ENCODE assay signal across 8 cellular contexts in the genomic region with DNA sequence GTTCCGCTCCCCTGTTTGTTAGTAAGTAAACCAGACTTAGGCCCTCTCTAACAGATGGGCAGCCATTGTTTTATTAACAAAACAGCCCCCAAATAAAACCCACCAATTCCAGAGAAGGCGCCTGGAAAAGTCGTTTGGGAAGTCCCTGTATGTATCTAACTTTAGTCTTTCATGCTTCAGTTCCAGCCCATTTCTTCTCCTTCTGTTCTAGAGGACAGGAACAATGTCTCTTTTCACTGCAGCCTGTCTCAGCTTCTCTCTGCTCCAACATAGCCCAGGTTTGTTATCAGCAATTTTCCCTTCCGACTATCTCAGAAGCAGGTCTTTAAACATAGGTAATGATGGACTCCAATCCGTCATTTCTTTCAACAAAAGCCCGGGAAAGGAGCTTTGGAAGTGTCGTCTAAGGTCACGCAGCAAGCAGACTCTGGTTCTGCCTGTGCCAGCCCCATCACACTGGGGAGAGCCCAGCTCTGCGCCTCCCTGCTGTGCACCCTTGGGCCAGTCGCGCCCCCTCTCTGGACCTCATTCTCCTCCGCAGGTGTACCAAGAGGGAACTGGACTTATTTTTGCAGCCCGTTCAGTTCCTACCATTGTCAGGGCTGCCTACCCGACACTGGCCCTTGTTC. TPM values are rescaled to one million over a fixed set of nuclear protein-coding genes. Genes with fewer than 3 reads are reported as not detected.
A peak's percentile ranks its signal among the peaks of the same experiment; 100 is the strongest.
DNase-seq lines count a peak whose midpoint lies in the region; ATAC-seq, FAIRE-seq and TF ChIP-seq lines count a peak whose summit lies in the region.

No MANE protein-coding gene starts in this region.

- 16 to 20% (median 16%) methylated on average over 14 of the region's 14 CpGs for WGBS in small intestine, 3 donors

- peak; percentile 62 for DNase-seq in GM23338 (ENCODE audit: low spot score)
- no peak for DNase-seq in left ventricle myocardium inferior
- no peak for DNase-seq in small intestine
- no peak for DNase-seq in NCI-H526 treated with DMSO at 0.1 percent for 48 hours (lab: John Stamatoyannopoulos, UW)
- DNase-seq in stimulated activated CD4-positive, alpha-beta T cell treated with anti-CD3 and anti-CD28 coated beads, Interleukin-4, amount 100 ng/mL, for 1 hour = no peak

- peak overlapping the region; percentile 68 for H3K9ac ChIP-seq in SU-DHL-6 (ENCODE audit: low read length)

- no peak for TF ChIP-seq CTCF in GM23338 (conservative IDR thresholded peaks at IDR 0.05; ENCODE audit: low read depth in 2 of 2)
- TF ChIP-seq CTCF in SU-DHL-6 (IDR thresholded peaks at IDR 0.05; ENCODE audit: insufficient read depth, low read length, poor library complexity, severe bottlenecking) = no peak
- no peak for TF ChIP-seq CTCF in left ventricle myocardium inferior (IDR thresholded peaks at IDR 0.05; ENCODE audit: borderline replicate concordance)

- H3K4me2 ChIP-seq in GM23338 = peak overlapping the region; percentile 93
- H3K4me2 ChIP-seq in SU-DHL-6 (ENCODE audit: low read depth, low read length, poor library complexity, severe bottlenecking) = peak overlapping the region; percentile 89

- peak overlapping the region; percentile 94 for H3K27ac Mint-ChIP-seq in GM23338

- H3K4me3 ChIP-seq in GM23338 (peak overlapping the region; percentile 93), SU-DHL-6 (ENCODE audit: insufficient read depth, low read length, poor library complexity, severe bottlenecking) (peak overlapping the region; percentile 88), left ventricle myocardium inferior (peak overlapping the region; percentile 91), small intestine (ENCODE audit: low read depth in 1 of 2, low read length in 2 of 2) (peak overlapping the region; percentile 28 to 74)

- H3K9me2 ChIP-seq in GM23338 (ENCODE audit: insufficient read depth) = no peaks in the 10 kb centered on the region
- no peaks in the 10 kb centered on the region for H3K9me2 ChIP-seq in SU-DHL-6 (replicated peaks; ENCODE audit: insufficient read depth, low read length)

- H3K27me3 Mint-ChIP-seq in GM23338 (ENCODE audit: insufficient read depth, low read depth, poor library complexity) = peaks cover 16% of the 10 kb centered on the region

- peaks cover 20% of the 10 kb centered on the region; the same call in 1 of the 2 replicates for H3K4me1 ChIP-seq in GM23338 (ENCODE audit: insufficient read depth)
- peaks cover 27% of the 10 kb centered on the region for H3K4me1 ChIP-seq in left ventricle myocardium inferior
- no peaks in the 10 kb centered on the region for H3K4me1 ChIP-seq in small intestine (ENCODE audit: control insufficient read depth in 2 of 2, insufficient read depth in 1 of 2, low read depth in 1 of 2, low read length in 1 of 2)

- H4K20me1 ChIP-seq in GM23338 (replicated peaks; ENCODE audit: insufficient read depth) (peaks cover 5% of the 10 kb centered on the region; the same call in 1 of the 2 replicates), SU-DHL-6 (ENCODE audit: low read depth, low read length) (no peaks in the 10 kb centered on the region)

- no peak for FAIRE-seq in small intestine (lab: Jason Lieb, UNC)

- H2AFZ ChIP-seq in GM23338 (0 out of 2 replicates have a peak overlapping the region, but pooled peaks have one; percentile 63), SU-DHL-6 (ENCODE audit: low read depth, low read length, severe bottlenecking) (no peak overlapping the region)

- peaks cover 15% of the 10 kb centered on the region for H3F3A ChIP-seq in GM23338 (replicated peaks; ENCODE audit: low read depth)
- peaks cover 28% of the 10 kb centered on the region for H3F3A ChIP-seq in SU-DHL-6 (ENCODE audit: insufficient read depth)

- H3K27ac ChIP-seq in GM23338 (ENCODE audit: low read depth) (peak overlapping the region; percentile 2; the same call in 1 of the 2 replicates), SU-DHL-6 (ENCODE audit: low read depth, low read length) (peak overlapping the region; percentile 76), left ventricle myocardium inferior (replicated peaks) (peak overlapping the region; percentile 83), small intestine (ENCODE audit: low read depth in 1 of 2, low read length in 1 of 2) (peak overlapping the region in 1 of 2 donors; percentile 96)

- H3K4me3 Mint-ChIP-seq in GM23338 = peak overlapping the region; percentile 94

- intact Hi-C loops in left ventricle myocardium inferior (cut with micrococcal nuclease) = no loop called here

- no peaks in the 10 kb centered on the region for H3K27me3 ChIP-seq in GM23338 (ENCODE audit: insufficient read depth)
- no peaks in the 10 kb centered on the region for H3K27me3 ChIP-seq in SU-DHL-6 (ENCODE audit: low read length)
- H3K27me3 ChIP-seq in left ventricle myocardium inferior (ENCODE audit: low read depth) = no peaks in the 10 kb centered on the region
- H3K27me3 ChIP-seq in small intestine (ENCODE audit: control insufficient read depth in 2 of 2, insufficient read depth in 2 of 2, low read length in 2 of 2) = no peaks in the 10 kb centered on the region

- no peaks in the 10 kb centered on the region for H3K9me3 Mint-ChIP-seq in GM23338

- peaks cover 20% of the 10 kb centered on the region for H3K36me3 Mint-ChIP-seq in GM23338 (ENCODE audit: low read depth)

- H3K36me3 ChIP-seq in GM23338 (ENCODE audit: insufficient read depth) (no peaks in the 10 kb centered on the region), SU-DHL-6 (ENCODE audit: low read length) (no peaks in the 10 kb centered on the region), left ventricle myocardium inferior (no peaks in the 10 kb centered on the region), small intestine (ENCODE audit: control insufficient read depth in 2 of 2, insufficient read depth in 2 of 2, low read length in 2 of 2) (no peaks in the 10 kb centered on the region)

- no peaks in the 10 kb centered on the region; the same call in 1 of the 2 replicates for H3K79me2 ChIP-seq in GM23338 (replicated peaks; ENCODE audit: insufficient read depth)
- H3K79me2 ChIP-seq in SU-DHL-6 (ENCODE audit: insufficient read depth, low read length) = peaks cover 17% of the 10 kb centered on the region

- ATAC-seq in GM23338 = peak; percentile 16
- ATAC-seq in HG03442 (IDR thresholded peaks at IDR 0.05; ENCODE audit: unreplicated experiment) = no peak
- no peak for ATAC-seq in HG03521 (IDR thresholded peaks at IDR 0.05; ENCODE audit: unreplicated experiment)

- H3K9me3 ChIP-seq in SU-DHL-6 (ENCODE audit: insufficient read depth, low read length) (no peaks in the 10 kb centered on the region), left ventricle myocardium inferior (replicated peaks) (no peaks in the 10 kb centered on the region), small intestine (ENCODE audit: control insufficient read depth, low read depth) (no peaks in the 10 kb centered on the region)

- H3K4me1 Mint-ChIP-seq in GM23338 = peaks cover 41% of the 10 kb centered on the region

TF ChIP-seq in GM23338, 12 proteins besides CTCF, POLR2A, EP300 and RAD21:
- TF ChIP-seq EZH2phosphoT487 (IDR thresholded peaks at IDR 0.05; ENCODE audit: unreplicated experiment) (no peak), ZNF114 (CRISPR knock-in tag; IDR thresholded peaks at IDR 0.05) (no peak), STAT1 (IDR thresholded peaks at IDR 0.05; ENCODE audit: unreplicated experiment) (no peak), NANOG (IDR thresholded peaks at IDR 0.05; ENCODE audit: borderline replicate concordance) (no peak), EZH2 (IDR thresholded peaks at IDR 0.05; ENCODE audit: low read depth, unreplicated experiment) (no peak)
- TF ChIP-seq, protein P1, sequence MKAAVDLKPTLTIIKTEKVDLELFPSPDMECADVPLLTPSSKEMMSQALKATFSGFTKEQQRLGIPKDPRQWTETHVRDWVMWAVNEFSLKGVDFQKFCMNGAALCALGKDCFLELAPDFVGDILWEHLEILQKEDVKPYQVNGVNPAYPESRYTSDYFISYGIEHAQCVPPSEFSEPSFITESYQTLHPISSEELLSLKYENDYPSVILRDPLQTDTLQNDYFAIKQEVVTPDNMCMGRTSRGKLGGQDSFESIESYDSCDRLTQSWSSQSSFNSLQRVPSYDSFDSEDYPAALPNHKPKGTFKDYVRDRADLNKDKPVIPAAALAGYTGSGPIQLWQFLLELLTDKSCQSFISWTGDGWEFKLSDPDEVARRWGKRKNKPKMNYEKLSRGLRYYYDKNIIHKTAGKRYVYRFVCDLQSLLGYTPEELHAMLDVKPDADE (IDR thresholded peaks at IDR 0.05) = no peak

RNA-seq across cellular contexts. Expression of gene AKNA, which starts 9.6 kb away (rescaled TPM):
- 19.6 and 28.1 TPM in 2 replicates for total RNA-seq in GM23338 (2014; rRNA removed; shearing (Covaris generic))
- polyA plus RNA-seq in GM23338 (2016; fragmentation: Nextera tagmentation; extraction: Ambion mirVana) (9.0 and 11.2 TPM in 2 replicates), small intestine (10 to 100 TPM in 1 of 3 donors, 1 to 10 TPM in 2; 3.4 to 22.0 (median 8.9) TPM)
- total RNA-seq in left ventricle myocardium inferior = 6.3 TPM
